In genomic region chr2:38505779-38506178, GRCh38 we compare ENCODE assay signal across 12 cellular contexts.
DNase-seq lines count a peak whose midpoint lies in the region; TF ChIP-seq lines count a peak whose summit lies in the region.
"Had no signal": no experiment of that assay in that cellular context is flagged by ENCODE, and none has a peak within 500 bp of the region (broad histone marks: within the 10 kb centered on the region; RNA-seq: fewer than 3 reads in every experiment).

No MANE protein-coding gene starts in this region.

- TF ChIP-seq CTCF in HFF-Myc (IDR thresholded peaks at IDR 0.05; ENCODE audit: low read depth, low read length, missing control alignments) (no peak), mammary epithelial cell (conservative IDR thresholded peaks at IDR 0.05 in 1 of 2, IDR thresholded peaks at IDR 0.05 in 1 of 2; ENCODE audit: extremely low read depth in 1 of 2, insufficient read depth in 1 of 2, low read depth in 1 of 2, low read length in 2 of 2) (no peak), testis (IDR thresholded peaks at IDR 0.05) (no peak)

- no peak overlapping the region for H3K27ac ChIP-seq in mammary epithelial cell (ENCODE audit: insufficient read depth, low read depth, low read length)
- peak overlapping the region in 1 of 2 donors; percentile 54 for H3K27ac ChIP-seq in testis

- no peaks in the 10 kb centered on the region for H4K20me1 ChIP-seq in mammary epithelial cell (ENCODE audit: insufficient read depth, low read length)

- CTCF ChIA-PET in mammary epithelial cell (lab: Charles Lee; ENCODE audit: low non-redundant PET): interaction anchor here (0.6 to 0.7 kb wide), 2 partner anchors 134 to 191 kb away, joined by 3 to 5 read pairs; no protein-coding TSS in a partner anchor

- H3K27ac Mint-ChIP-seq in T-helper 2 cell treated with Interferon-gamma antibody and Interleukin-4, amounts not matched to agents 5 μg/mL and 100 μg/mL, for 36 hours: no peak overlapping the region
- H3K27ac Mint-ChIP-seq: activated CD4-positive, alpha-beta memory T cell treated with anti-CD3 and anti-CD28 coated beads, Interleukin-2, amount 10 ng/mL, durations not matched to agents 7 days and 5 days; brain had no signal

- intact Hi-C loops in mammary epithelial cell (cut with micrococcal nuclease) (loop anchor here (5.0 kb wide), 2 partner anchors 388 to 428 kb away; partner anchors contain the start of gene CYP1B1), testis (cut with DNase I; ENCODE audit: low total_unique reads) (no loop called here)

- DNase-seq in HFF-Myc (ENCODE audit: extremely low read depth, low read depth) (peak; percentile 45), mammary epithelial cell (peak; percentile 88), kidney glomerular epithelial cell (lab: John Stamatoyannopoulos, UW) (peak; percentile 20), testis (peak; percentile 68), NCI-H1694 (lab: John Stamatoyannopoulos, UW) (no peak), NCI-H524 treated with DMSO at 0.1 percent for 48 hours (lab: John Stamatoyannopoulos, UW) (no peak), KG1 (lab: John Stamatoyannopoulos, UW) (no peak)
- no peak for DNase-seq in T-helper 2 cell treated with Interferon-gamma antibody and Interleukin-4, amounts not matched to agents 5 μg/mL and 100 μg/mL, for 36 hours (ENCODE audit: low spot score)
- DNase-seq: activated CD4-positive, alpha-beta memory T cell treated with anti-CD3 and anti-CD28 coated beads, Interleukin-2, amount 10 ng/mL, durations not matched to agents 7 days and 5 days; NCI-H1105 treated with DMSO at 0.1 percent for 48 hours; SIG-M5 had no signal

- H2AFZ ChIP-seq in mammary epithelial cell (ENCODE audit: low read depth, low read length): peak overlapping the region; percentile 34

- peaks cover 16% of the 10 kb centered on the region for H3K27me3 Mint-ChIP-seq in T-helper 2 cell treated with Interferon-gamma antibody and Interleukin-4, amounts not matched to agents 5 μg/mL and 100 μg/mL, for 36 hours (ENCODE audit: low read depth)

- H3K36me3 Mint-ChIP-seq in T-helper 2 cell treated with Interferon-gamma antibody and Interleukin-4, amounts not matched to agents 5 μg/mL and 100 μg/mL, for 36 hours (ENCODE audit: low read depth): no peaks in the 10 kb centered on the region
- H3K36me3 Mint-ChIP-seq: brain had no signal

- H3K4me3 ChIP-seq in HFF-Myc (replicated peaks; ENCODE audit: low read depth, low read length) (no peak overlapping the region), mammary epithelial cell (replicated peaks in 1 of 3; ENCODE audit: insufficient read depth in 1 of 3, low read depth in 2 of 3, low read length in 3 of 3) (no peak overlapping the region), testis (no peak overlapping the region)

- WGBS in mammary epithelial cell (ENCODE audit: low coverage, missing lambda C conversion rate): 6% methylated on average over 3 of the region's 3 CpGs
- WGBS in testis, 2 donors: 44 to 69% methylated on average over 3 of the region's 3 CpGs

- H3K36me3 ChIP-seq in mammary epithelial cell (ENCODE audit: insufficient read depth, low read length) (no peaks in the 10 kb centered on the region), testis (ENCODE audit: low read depth, missing control alignments) (no peaks in the 10 kb centered on the region)

- H3K9me3 ChIP-seq in mammary epithelial cell (replicated peaks; ENCODE audit: insufficient read depth, low read length): no peaks in the 10 kb centered on the region
- no peaks in the 10 kb centered on the region for H3K9me3 ChIP-seq in testis

- no peak overlapping the region for H3K9ac ChIP-seq in mammary epithelial cell (ENCODE audit: insufficient read depth, low read length)

- dilution Hi-C loops in mammary epithelial cell (cut with HindIII; ENCODE audit: low sequenced_read_pairs): loop anchor here (5.0 kb wide), 1 partner anchor 38 kb away; no protein-coding TSS in a partner anchor

- H3K27me3 ChIP-seq in mammary epithelial cell (ENCODE audit: insufficient read depth, low read length): no peaks in the 10 kb centered on the region
- no peaks in the 10 kb centered on the region for H3K27me3 ChIP-seq in testis

- no peaks in the 10 kb centered on the region for H3K79me2 ChIP-seq in mammary epithelial cell (ENCODE audit: insufficient read depth, low read length)

- no peak overlapping the region for H3K4me2 ChIP-seq in mammary epithelial cell (ENCODE audit: insufficient read depth, low read depth, low read length)

- no peak for TF ChIP-seq POLR2A in testis (IDR thresholded peaks at IDR 0.05)

- H3K4me1 Mint-ChIP-seq in T-helper 2 cell treated with Interferon-gamma antibody and Interleukin-4, amounts not matched to agents 5 μg/mL and 100 μg/mL, for 36 hours (ENCODE audit: low read depth): peaks cover 5% of the 10 kb centered on the region

- H3K9me3 Mint-ChIP-seq in T-helper 2 cell treated with Interferon-gamma antibody and Interleukin-4, amounts not matched to agents 5 μg/mL and 100 μg/mL, for 36 hours: peaks cover 4% of the 10 kb centered on the region

- H3K4me1 ChIP-seq in mammary epithelial cell (ENCODE audit: insufficient read depth, low read length) (peaks cover 24% of the 10 kb centered on the region), testis (peaks cover 23% of the 10 kb centered on the region)

- H3K4me3 Mint-ChIP-seq in T-helper 2 cell treated with Interferon-gamma antibody and Interleukin-4, amounts not matched to agents 5 μg/mL and 100 μg/mL, for 36 hours: no peak overlapping the region
- H3K4me3 Mint-ChIP-seq: activated CD4-positive, alpha-beta memory T cell treated with anti-CD3 and anti-CD28 coated beads, Interleukin-2, amount 10 ng/mL, durations not matched to agents 7 days and 5 days; brain had no signal

- no TSS peak for BruUV-seq in mammary epithelial cell (replicated peaks; lab: Mats Ljungman, UMichigan)

- in situ Hi-C loops in mammary epithelial cell (cut with MboI; ENCODE audit: low sequenced_read_pairs in 2 of 2): loop anchor here (5.0 to 10.0 kb wide), 2 partner anchors 188 to 191 kb away; no protein-coding TSS in a partner anchor

Comparison
In these comparisons a context has a peak if more than half of its experiments do, and no peak if none do; other contexts are left out.
1. DNase-seq: peak in HFF-Myc (single experiment), mammary epithelial cell (single experiment), kidney glomerular epithelial cell (single experiment) and testis (single experiment); none in NCI-H1694 (single experiment), NCI-H524 treated with DMSO at 0.1 percent for 48 hours (single experiment), T-helper 2 cell treated with Interferon-gamma antibody and Interleukin-4, amounts not matched to agents 5 μg/mL and 100 μg/mL, for 36 hours (single experiment) and KG1 (single experiment).